ENCODE assay signal across 36 cellular contexts in genomic region chr9:3999706-4000105, GRCh38.
"Had no signal": no experiment of that assay in that cellular context is flagged by ENCODE, and none has a peak within 500 bp of the region (broad histone marks: within the 10 kb centered on the region; RNA-seq: fewer than 3 reads in every experiment).

No MANE protein-coding gene starts in this region.

- ATAC-seq: activated CD8-positive, alpha-beta T cell treated with anti-CD3 and anti-CD28 coated beads for 36 hours; activated naive CD4-positive, alpha-beta T cell treated with anti-CD3 and anti-CD28 coated beads, Interleukin-2, amount 50 U/mL, for 72 hours; activated T-cell treated with anti-CD3 and anti-CD28 coated beads, Interleukin-2, amount 50 U/mL, for 4 hours; activated T-cell treated with anti-CD3 and anti-CD28 coated beads, Interleukin-2, amount 50 U/mL, for 72 hours; activated T-helper 17 cell treated with anti-CD3 and anti-CD28 coated beads, Interleukin-2, amount 50 U/mL, for 72 hours; body of pancreas had no signal

- H3K27me3 ChIP-seq: adrenal gland, body of pancreas, brain microvascular endothelial cell, breast epithelium had no signal

- H3K4me1 Mint-ChIP-seq: activated B cell treated with CpG ODN at 0.5 μM for 24 hours; activated CD4-positive, alpha-beta T cell treated with anti-CD3 and anti-CD28 coated beads, Interleukin-2, amount 10 ng/mL, durations not matched to agents 24 days and 14 days; activated naive CD8-positive, alpha-beta T cell treated with anti-CD3 and anti-CD28 coated beads for 36 hours; activated T-helper 17 cell treated with anti-CD3 and anti-CD28 coated beads, Interleukin-2, amount 50 U/mL, for 72 hours had no signal

- H3K4me1 ChIP-seq: adrenal gland, body of pancreas, breast epithelium had no signal

- H3K9me3 Mint-ChIP-seq: activated CD4-positive, alpha-beta T cell treated with anti-CD3 and anti-CD28 coated beads, Interleukin-2, amount 10 ng/mL, durations not matched to agents 24 days and 14 days had no signal

- H3K9me3 ChIP-seq: breast epithelium had no signal

- H3K27ac Mint-ChIP-seq: activated B cell treated with CpG ODN at 0.5 μM for 24 hours; activated CD4-positive, alpha-beta memory T cell treated with anti-CD3 and anti-CD28 coated beads for 36 hours; activated CD4-positive, alpha-beta T cell treated with anti-CD3 and anti-CD28 coated beads, Interleukin-2, amount 10 ng/mL, durations not matched to agents 24 days and 14 days; activated CD8-positive, alpha-beta T cell treated with anti-CD3 and anti-CD28 coated beads for 36 hours; activated naive CD4-positive, alpha-beta T cell treated with anti-CD3 and anti-CD28 coated beads for 36 hours; activated naive CD4-positive, alpha-beta T cell treated with anti-CD3 and anti-CD28 coated beads, Interleukin-2, amount 50 U/mL, for 72 hours; activated naive CD8-positive, alpha-beta T cell treated with anti-CD3 and anti-CD28 coated beads for 36 hours; activated T-cell treated with anti-CD3 and anti-CD28 coated beads, Interleukin-2, amount 50 U/mL, for 72 hours; activated T-helper 1 cell treated with anti-CD3 and anti-CD28 coated beads, Interleukin-12 subunit alpha, Interleukin-12 subunit beta, Interleukin-2, Interleukin-4 antibody, amounts not matched to agents 30 ng/mL and 10 ng/mL and 1 ng/mL, durations not matched to agents 14 hours and 24 hours and 36 hours; activated T-helper 17 cell treated with anti-CD3 and anti-CD28 coated beads, Interleukin-2, amount 50 U/mL, for 72 hours; T-helper 1 cell treated with Interleukin-12 subunit alpha and Interleukin-12 subunit beta and Interleukin-4 antibody, amounts not matched to agents 30 μg/mL and 1 μg/mL, for 36 hours; T-helper 2 cell treated with Interferon-gamma antibody and Interleukin-4, amounts not matched to agents 5 μg/mL and 100 μg/mL, for 36 hours had no signal

- FAIRE-seq: astrocyte, TTC549 had no signal

- H3K36me3 ChIP-seq: adrenal gland, brain microvascular endothelial cell, breast epithelium had no signal

- DNase-seq: activated B cell treated with CpG ODN at 0.5 μM for 24 hours; activated CD4-positive, alpha-beta memory T cell treated with anti-CD3 and anti-CD28 coated beads for 36 hours; activated CD4-positive, alpha-beta T cell treated with anti-CD3 and anti-CD28 coated beads for 4 hours; activated CD4-positive, alpha-beta T cell treated with anti-CD3 and anti-CD28 coated beads, Interleukin-2, amount 50 U/mL, for 1 hour; activated CD4-positive, alpha-beta T cell treated with anti-CD3 and anti-CD28 coated beads, Interleukin-2, amount 50 U/mL, for 4 hours; activated CD4-positive, CD25-positive, alpha-beta regulatory T cell treated with anti-CD3 and anti-CD28 coated beads, Interleukin-2, amount 50 U/mL, for 72 hours; activated CD8-positive, alpha-beta memory T cell treated with anti-CD3 and anti-CD28 coated beads, Interleukin-2, amount 50 U/mL, for 4 hours; activated CD8-positive, alpha-beta T cell treated with anti-CD3 and anti-CD28 coated beads for 36 hours; activated effector memory CD4-positive, alpha-beta T cell treated with anti-CD3 and anti-CD28 coated beads, Interleukin-2, amount 50 U/mL, for 16 hours; activated gamma-delta T cell treated with Interleukin-2 at 50 U/mL for 16 hours; activated naive CD4-positive, alpha-beta T cell; activated naive CD4-positive, alpha-beta T cell treated with anti-CD3 and anti-CD28 coated beads for 36 hours; activated naive CD4-positive, alpha-beta T cell treated with anti-CD3 and anti-CD28 coated beads, Interleukin-2, amount 50 U/mL, for 16 hours; activated naive CD8-positive, alpha-beta T cell treated with anti-CD3 and anti-CD28 coated beads for 36 hours; activated T-cell treated with anti-CD3 and anti-CD28 coated beads for 4 hours; activated T-cell treated with anti-CD3 and anti-CD28 coated beads, Interleukin-2, amount 50 U/mL, for 1 hour; activated T-cell treated with anti-CD3 and anti-CD28 coated beads, Interleukin-2, amount 50 U/mL, for 4 hours; activated T-cell treated with anti-CD3 and anti-CD28 coated beads, Interleukin-2, amount 50 U/mL, for 72 hours; adrenal gland; amniotic stem cell; aorta; body of pancreas; brain microvascular endothelial cell; central memory CD4-positive, alpha-beta T cell; T-helper 2 cell; T-helper 9 cell had no signal

- H3K4me3 ChIP-seq: adrenal gland, body of pancreas, breast epithelium had no signal

- H3K27ac ChIP-seq: adrenal gland, body of pancreas, brain microvascular endothelial cell, breast epithelium, VCaP had no signal

- H3K4me3 Mint-ChIP-seq: activated B cell treated with CpG ODN at 0.5 μM for 24 hours; activated CD4-positive, alpha-beta memory T cell treated with anti-CD3 and anti-CD28 coated beads for 36 hours; activated CD4-positive, alpha-beta T cell treated with anti-CD3 and anti-CD28 coated beads, Interleukin-2, amount 10 ng/mL, durations not matched to agents 24 days and 14 days; activated CD8-positive, alpha-beta T cell treated with anti-CD3 and anti-CD28 coated beads for 36 hours; activated naive CD4-positive, alpha-beta T cell treated with anti-CD3 and anti-CD28 coated beads for 36 hours; activated naive CD8-positive, alpha-beta T cell treated with anti-CD3 and anti-CD28 coated beads for 36 hours; activated T-cell treated with anti-CD3 and anti-CD28 coated beads, Interleukin-2, amount 50 U/mL, for 4 hours; activated T-cell treated with anti-CD3 and anti-CD28 coated beads, Interleukin-2, amount 50 U/mL, for 72 hours; activated T-helper 1 cell treated with anti-CD3 and anti-CD28 coated beads, Interleukin-12 subunit alpha, Interleukin-12 subunit beta, Interleukin-2, Interleukin-4 antibody, amounts not matched to agents 30 ng/mL and 10 ng/mL and 1 ng/mL, durations not matched to agents 14 hours and 24 hours and 36 hours; activated T-helper 17 cell treated with anti-CD3 and anti-CD28 coated beads, Interleukin-2, amount 50 U/mL, for 72 hours; T-helper 1 cell treated with Interleukin-12 subunit alpha and Interleukin-12 subunit beta and Interleukin-4 antibody, amounts not matched to agents 30 μg/mL and 1 μg/mL, for 36 hours; T-helper 2 cell treated with Interferon-gamma antibody and Interleukin-4, amounts not matched to agents 5 μg/mL and 100 μg/mL, for 36 hours had no signal
